Comparison of ENCODE assay signal across 1 cellular context in the genomic region with DNA sequence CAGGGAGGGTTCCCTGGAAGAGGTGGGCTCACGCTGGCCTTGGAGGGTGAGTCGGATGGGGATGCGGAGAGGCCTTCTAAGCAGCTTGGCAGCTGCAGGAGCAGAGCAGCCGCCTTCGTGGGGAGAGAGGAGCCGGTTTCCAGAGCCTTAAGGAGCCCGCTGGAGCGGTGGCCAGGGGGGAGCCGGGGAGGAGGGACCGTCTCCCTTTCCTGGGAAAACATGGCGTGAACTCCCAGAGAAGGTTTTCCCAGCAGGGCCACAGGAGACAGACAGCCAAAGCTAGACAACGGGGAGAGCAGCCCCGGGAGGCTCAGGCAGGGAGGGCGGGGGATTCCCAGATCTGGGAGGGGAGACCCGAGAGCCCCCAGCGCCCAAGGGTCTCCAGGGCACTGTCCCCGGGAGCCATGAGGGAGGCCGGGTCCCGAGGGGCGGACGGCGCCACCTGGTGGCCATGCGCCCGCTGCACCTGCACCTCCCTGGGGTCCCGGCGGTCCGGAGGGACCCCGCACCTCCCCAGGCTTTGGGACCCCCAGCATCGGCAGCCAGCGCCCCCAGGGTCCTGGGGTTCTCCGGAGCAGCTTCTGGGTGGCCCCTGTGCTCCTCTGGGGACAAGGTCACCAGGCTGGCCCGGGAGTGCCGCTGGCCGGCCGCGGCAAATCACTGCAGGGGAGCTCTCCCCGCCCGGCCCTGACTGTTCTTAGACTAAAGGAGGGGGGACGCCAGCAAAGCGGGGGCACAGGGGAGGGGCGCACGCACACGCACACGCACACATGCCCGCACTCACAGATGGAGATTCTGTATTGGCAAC.
TF ChIP-seq lines count a peak whose summit lies in the region.

No MANE protein-coding gene starts in this region.

TF ChIP-seq in endothelial cell of umbilical vein, 7 proteins besides CTCF, POLR2A, EP300 and RAD21:
- TF ChIP-seq GATA2 (IDR thresholded peaks at IDR 0.05; ENCODE audit: insufficient read depth, insufficient read length, low read depth, low read length): no peak
- TF ChIP-seq, protein P1, sequence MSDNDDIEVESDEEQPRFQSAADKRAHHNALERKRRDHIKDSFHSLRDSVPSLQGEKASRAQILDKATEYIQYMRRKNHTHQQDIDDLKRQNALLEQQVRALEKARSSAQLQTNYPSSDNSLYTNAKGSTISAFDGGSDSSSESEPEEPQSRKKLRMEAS (IDR thresholded peaks at IDR 0.05; ENCODE audit: insufficient read depth, insufficient read length): no peak
- TF ChIP-seq EZH2 (IDR thresholded peaks at IDR 0.05; ENCODE audit: borderline replicate concordance, low read depth, low read length, severe bottlenecking): no peak
- no peak for TF ChIP-seq JUN (IDR thresholded peaks at IDR 0.05; ENCODE audit: borderline replicate concordance, insufficient read depth, insufficient read length, low read depth)
- no peak for TF ChIP-seq POLR2AphosphoS5 (IDR thresholded peaks at IDR 0.05; ENCODE audit: insufficient read depth, low read depth, low read length)
- no peak for TF ChIP-seq FOS (IDR thresholded peaks at IDR 0.05; ENCODE audit: borderline replicate concordance, insufficient read depth, low read length)
- no peak for TF ChIP-seq MYC (IDR thresholded peaks at IDR 0.05; ENCODE audit: low read depth, low read length)
